8 cellular contexts compared by ENCODE assay signal in the genomic region with DNA sequence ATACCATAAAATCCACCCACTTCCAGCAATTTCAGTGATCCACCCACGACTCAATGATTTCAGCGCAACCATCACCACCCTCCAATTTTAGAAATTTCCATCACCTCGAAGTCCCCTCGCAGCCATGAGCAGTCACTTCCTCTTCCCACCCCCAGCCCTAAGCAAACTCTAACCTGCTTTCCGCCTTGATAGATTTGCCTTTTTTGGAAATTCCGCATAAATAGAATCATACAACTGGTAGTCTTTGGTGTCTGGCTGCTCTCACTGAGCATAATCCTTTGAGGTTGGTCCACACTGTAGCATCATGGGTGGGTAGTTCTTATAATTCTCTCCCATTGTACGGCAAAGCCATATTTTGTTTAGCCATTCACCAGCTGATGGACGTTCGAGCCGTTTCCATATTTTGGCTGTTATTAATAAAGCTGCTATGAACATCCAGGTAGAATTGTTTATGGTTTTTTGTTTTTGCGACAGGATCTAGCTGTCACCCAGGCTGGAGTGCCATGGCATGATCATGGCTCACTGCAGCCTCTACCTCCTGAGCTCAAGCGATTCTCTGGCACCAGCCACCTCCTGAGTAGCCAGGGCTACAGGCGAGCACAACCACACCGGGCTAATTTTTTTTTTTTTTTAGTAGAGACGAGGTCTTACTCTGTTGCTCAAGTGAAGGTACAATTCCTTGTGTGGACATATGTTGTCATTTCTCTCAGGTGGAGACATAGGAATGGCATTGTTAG. TPM values are rescaled to one million over a fixed set of nuclear protein-coding genes. Genes with fewer than 3 reads are reported as not detected.
DNase-seq lines count a peak whose midpoint lies in the region; ATAC-seq and TF ChIP-seq lines count a peak whose summit lies in the region.

No MANE protein-coding gene starts in this region.

- DNase-seq in NCI-H2171 treated with DMSO at 0.1 percent for 48 hours (lab: John Stamatoyannopoulos, UW) = peak; percentile 37
- DNase-seq in NCI-H2171 (lab: John Stamatoyannopoulos, UW) = no peak
- peak in 4 of 5 donors; percentile 9 to 59 (median 35) for DNase-seq in T-helper 1 cell
- no peak for DNase-seq in central memory CD8-positive, alpha-beta T cell (ENCODE audit: low spot score in 2 of 2)
- no peak for DNase-seq in foreskin keratinocyte
- DNase-seq in heart left ventricle = no peak
- DNase-seq in hepatic stellate cell (ENCODE audit: low spot score) = no peak

- H3K4me3 ChIP-seq in subcutaneous abdominal adipose tissue (ENCODE audit: low read depth in 1 of 5, low read length in 5 of 5) (no peak overlapping the region), heart left ventricle (no peak overlapping the region)

- intact Hi-C loops in heart left ventricle (cut with DNase I) = loop anchor here in 2 of 10 donors (5.0 kb wide), 2 partner anchors 44 to 56 kb away; no protein-coding TSS in a partner anchor

- TF ChIP-seq CTCF in foreskin keratinocyte (conservative IDR thresholded peaks at IDR 0.05) = no peak
- TF ChIP-seq CTCF in heart left ventricle (IDR thresholded peaks at IDR 0.05) = no peak

- H3K9me3 Mint-ChIP-seq in central memory CD8-positive, alpha-beta T cell = peaks cover 9% of the 10 kb centered on the region

- peaks cover 8% of the 10 kb centered on the region for H3K36me3 Mint-ChIP-seq in central memory CD8-positive, alpha-beta T cell (ENCODE audit: insufficient read depth)

- no peaks in the 10 kb centered on the region for H3K27me3 Mint-ChIP-seq in central memory CD8-positive, alpha-beta T cell

- H3K27ac Mint-ChIP-seq in central memory CD8-positive, alpha-beta T cell (ENCODE audit: low read depth) = no peak overlapping the region

- H3K4me1 ChIP-seq in subcutaneous abdominal adipose tissue (ENCODE audit: control insufficient read depth in 5 of 5, insufficient read depth in 5 of 5, low read length in 5 of 5) (peaks cover 0 to 19% (median 11%) of the 10 kb centered on the region in 5 donors), foreskin keratinocyte (no peaks in the 10 kb centered on the region), heart left ventricle (peaks cover 0 to 16% (median 5%) of the 10 kb centered on the region in 12 donors)

- peaks cover 0 to 6% (median 0%) of the 10 kb centered on the region in 5 donors for H3K9me3 ChIP-seq in subcutaneous abdominal adipose tissue (ENCODE audit: control insufficient read depth in 5 of 5, low read length in 5 of 5)
- H3K9me3 ChIP-seq in heart left ventricle = peaks cover 0 to 14% (median 0%) of the 10 kb centered on the region in 12 donors

- no peak overlapping the region for H3K9ac ChIP-seq in subcutaneous abdominal adipose tissue (ENCODE audit: low read length in 5 of 5)

- no peak overlapping the region for H3K4me3 Mint-ChIP-seq in central memory CD8-positive, alpha-beta T cell

- peaks cover 18% of the 10 kb centered on the region for H3K4me1 Mint-ChIP-seq in central memory CD8-positive, alpha-beta T cell

- no peak for TF ChIP-seq POLR2A in heart left ventricle (IDR thresholded peaks at IDR 0.05)

- WGBS in heart left ventricle, 4 donors = 69 to 71% (median 69%) methylated on average over 15 of the region's 15 CpGs

- H3K36me3 ChIP-seq in subcutaneous abdominal adipose tissue (ENCODE audit: control insufficient read depth in 5 of 5, insufficient read depth in 5 of 5, low read length in 5 of 5) (no peaks in the 10 kb centered on the region), heart left ventricle (no peaks in the 10 kb centered on the region)

- H3K27ac ChIP-seq in subcutaneous abdominal adipose tissue (ENCODE audit: low read depth, low read length) (peak overlapping the region; percentile 48), foreskin keratinocyte (no peak overlapping the region), heart left ventricle (peak overlapping the region in 2 of 12 donors; percentile 23 to 52)

- peak; percentile 45 for ATAC-seq in central memory CD8-positive, alpha-beta T cell (replicated peaks; ENCODE audit: extremely low read depth, poor library complexity, severe bottlenecking)
- ATAC-seq in foreskin keratinocyte (no peak), heart left ventricle (no peak)

- no peaks in the 10 kb centered on the region for H3K27me3 ChIP-seq in subcutaneous abdominal adipose tissue (ENCODE audit: control insufficient read depth in 5 of 5, insufficient read depth in 4 of 5, low read length in 5 of 5)
- H3K27me3 ChIP-seq in foreskin keratinocyte = peaks cover 11% of the 10 kb centered on the region
- peaks cover 0 to 3% (median 0%) of the 10 kb centered on the region in 9 donors for H3K27me3 ChIP-seq in heart left ventricle

RNA-seq across cellular contexts. Expression of a gene that starts 16.0 kb away (rescaled TPM):
- total RNA-seq in foreskin keratinocyte (11.9 and 15.8 TPM in 2 replicates), heart left ventricle (100 to 1,000 TPM in 1 of 9 donors, 10 to 100 TPM in 8; 37.7 to 118 (median 51.0) TPM)
- polyA plus RNA-seq in foreskin keratinocyte (13.6 and 16.6 TPM in 2 replicates), heart left ventricle (10 to 100 TPM; 45.1 to 50.2 TPM)

RNA-seq across cellular contexts. Expression of a gene that starts 36.0 kb away (rescaled TPM):
- total RNA-seq in foreskin keratinocyte (not detected in 2 replicates), heart left ventricle (not detected)
- polyA plus RNA-seq in foreskin keratinocyte (not detected in 2 replicates), heart left ventricle (not detected)

RNA-seq across cellular contexts. Expression of a gene that starts 58.2 kb away (rescaled TPM):
- total RNA-seq in foreskin keratinocyte (35.9 and 43.2 TPM in 2 replicates), heart left ventricle (10 to 100 TPM; 16.7 to 36.2 (median 21.6) TPM)
- polyA plus RNA-seq in foreskin keratinocyte (46.6 and 61.7 TPM in 2 replicates), heart left ventricle (10 to 100 TPM; 15.0 to 70.3 TPM)

RNA-seq across cellular contexts. Expression of a gene that starts 58.4 kb away (rescaled TPM):
- total RNA-seq in foreskin keratinocyte (12.7 and 15.4 TPM in 2 replicates), heart left ventricle (10 to 100 TPM in 8 of 9 donors, 1 to 10 TPM in 1; 9.8 to 26.8 (median 15.2) TPM)
- polyA plus RNA-seq in foreskin keratinocyte (16.2 and 17.5 TPM in 2 replicates), heart left ventricle (10 to 100 TPM in 1 of 2 donors, 1 to 10 TPM in 1; 9.1 to 12.4 TPM)

Comparison
In these comparisons a context has a peak if more than half of its experiments do, and no peak if none do; other contexts are left out.
1. DNase-seq: peak in NCI-H2171 treated with DMSO at 0.1 percent for 48 hours (single experiment) and T-helper 1 cell (4 of 5); none in NCI-H2171 (single experiment), central memory CD8-positive, alpha-beta T cell (0 of 2), foreskin keratinocyte (0 of 2), heart left ventricle (0 of 5) and hepatic stellate cell (single experiment).